16 cellular contexts compared by ENCODE assay signal in the genomic region with DNA sequence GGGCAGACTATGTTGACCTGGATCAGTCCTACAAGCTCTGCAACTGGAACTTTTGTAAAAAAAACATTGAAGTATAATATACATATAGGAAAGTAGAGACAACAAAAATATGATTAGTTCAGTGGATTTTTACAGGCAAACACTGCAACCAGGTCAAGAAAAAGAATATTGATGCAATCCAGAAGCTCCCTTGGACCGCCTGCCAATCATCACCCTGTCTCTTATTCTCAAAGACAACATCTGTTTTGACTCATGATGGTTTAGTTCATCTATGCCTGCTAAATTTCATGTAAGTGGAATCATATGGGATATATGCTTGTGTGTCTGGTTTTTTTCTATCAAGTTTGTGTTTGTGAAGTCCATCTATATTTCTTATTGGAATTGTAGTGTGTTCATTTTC. TPM values are rescaled to one million over a fixed set of nuclear protein-coding genes. Genes with fewer than 3 reads are reported as not detected.
DNase-seq lines count a peak whose midpoint lies in the region; ATAC-seq and TF ChIP-seq lines count a peak whose summit lies in the region.
"Had no signal": no experiment of that assay in that cellular context is flagged by ENCODE, and none has a peak within 500 bp of the region (broad histone marks: within the 10 kb centered on the region; RNA-seq: fewer than 3 reads in every experiment).

No MANE protein-coding gene starts in this region.

- no peaks in the 10 kb centered on the region for H3K4me1 ChIP-seq in breast epithelium
- H3K4me1 ChIP-seq in upper lobe of left lung: peaks cover 0 to 13% (median 2%) of the 10 kb centered on the region in 4 donors

- H3K36me3 ChIP-seq in breast epithelium (no peaks in the 10 kb centered on the region), upper lobe of left lung (no peaks in the 10 kb centered on the region)

- peaks cover 6% of the 10 kb centered on the region for H3K9me3 Mint-ChIP-seq in MCF 10A (ENCODE audit: unreplicated experiment)
- peaks cover 4% of the 10 kb centered on the region for H3K9me3 Mint-ChIP-seq in activated T-helper 2 cell treated with anti-CD3 and anti-CD28 coated beads, Interferon-gamma antibody, Interleukin-2, Interleukin-4, amounts not matched to agents 10 μg/mL and 5 μg/mL and 100 μg/mL, durations not matched to agents 14 hours and 24 hours and 36 hours
- H3K9me3 Mint-ChIP-seq: activated naive CD4-positive, alpha-beta T cell treated with anti-CD3 and anti-CD28 coated beads, Interleukin-2, amount 50 U/mL, for 72 hours; stimulated activated naive CD8-positive, alpha-beta T cell treated with anti-CD3 and anti-CD28 coated beads, Interleukin-15, amount 100 ng/mL, for 72 hours had no signal

- TF ChIP-seq CTCF in MCF 10A (IDR thresholded peaks at IDR 0.05; ENCODE audit: unreplicated experiment): no peak
- TF ChIP-seq CTCF in breast epithelium (IDR thresholded peaks at IDR 0.05): no peak
- no peak for TF ChIP-seq CTCF in upper lobe of left lung (IDR thresholded peaks at IDR 0.05)

- no TSS peak for BruUV-seq in MCF 10A (replicated peaks; lab: Mats Ljungman, UMichigan)

- H3K27ac ChIP-seq in breast epithelium: peak overlapping the region in 1 of 2 donors; percentile 33
- peak overlapping the region; percentile 54 to 73 (median 60) for H3K27ac ChIP-seq in upper lobe of left lung

- peak overlapping the region; percentile 91 for H3K27ac Mint-ChIP-seq in MCF 10A (ENCODE audit: low read depth, unreplicated experiment)
- H3K27ac Mint-ChIP-seq in activated T-helper 2 cell treated with anti-CD3 and anti-CD28 coated beads, Interferon-gamma antibody, Interleukin-2, Interleukin-4, amounts not matched to agents 10 μg/mL and 5 μg/mL and 100 μg/mL, durations not matched to agents 14 hours and 24 hours and 36 hours: peak overlapping the region; percentile 93

- intact Hi-C loops in MCF 10A (cut with micrococcal nuclease) (no loop called here), breast epithelium (cut with DNase I; ENCODE audit: low total_unique reads) (no loop called here)
- intact Hi-C loops in activated T-helper 2 cell treated with anti-CD3 and anti-CD28 coated beads, Interferon-gamma antibody, Interleukin-2, Interleukin-4, amounts not matched to agents 10 μg/mL and 5 μg/mL and 100 μg/mL, durations not matched to agents 14 hours and 24 hours and 36 hours (cut with micrococcal nuclease): loop anchor here (2.0 kb wide), 1 partner anchor 33 kb away; no protein-coding TSS in a partner anchor

- no peaks in the 10 kb centered on the region for H3K36me3 Mint-ChIP-seq in MCF 10A (ENCODE audit: insufficient read depth, unreplicated experiment)
- H3K36me3 Mint-ChIP-seq in activated T-helper 2 cell treated with anti-CD3 and anti-CD28 coated beads, Interferon-gamma antibody, Interleukin-2, Interleukin-4, amounts not matched to agents 10 μg/mL and 5 μg/mL and 100 μg/mL, durations not matched to agents 14 hours and 24 hours and 36 hours (ENCODE audit: low read depth): peaks cover 7% of the 10 kb centered on the region
- H3K36me3 Mint-ChIP-seq: naive thymus-derived CD8-positive, alpha-beta T cell had no signal

- no peaks in the 10 kb centered on the region for H3K27me3 ChIP-seq in breast epithelium
- no peaks in the 10 kb centered on the region for H3K27me3 ChIP-seq in upper lobe of left lung

- POLR2A ChIA-PET in MCF 10A (lab: Yijun Ruan, JAX): interaction anchor here (0.6 to 3.8 kb wide), 14 partner anchors 9 to 363 kb away, joined by 3 to 30 read pairs (median 4); a partner anchor contains a TSS

- no peak for TF ChIP-seq EP300 in upper lobe of left lung (IDR thresholded peaks at IDR 0.05)

- DNase-seq in MCF 10A (ENCODE audit: unreplicated experiment) (no peak), breast epithelium (ENCODE audit: low spot score in 2 of 2) (no peak), fibroblast of the conjunctiva (ENCODE audit: low read depth) (peak; percentile 64), upper lobe of left lung (no peak), NCI-H128 (lab: John Stamatoyannopoulos, UW; ENCODE audit: unreplicated experiment) (no peak), NOMO-1 treated with dmso at 0.1 percent for 144 hours (lab: John Stamatoyannopoulos, UW; ENCODE audit: unreplicated experiment) (no peak), GM19240 (ENCODE audit: insufficient read length, low spot score) (no peak)
- DNase-seq in activated T-helper 2 cell treated with anti-CD3 and anti-CD28 coated beads, Interferon-gamma antibody, Interleukin-2, Interleukin-4, amounts not matched to agents 10 μg/mL and 5 μg/mL and 100 μg/mL, durations not matched to agents 14 hours and 24 hours and 36 hours (ENCODE audit: low spot score): no peak
- DNase-seq: DMS 273 treated with DMSO at 0.1 percent for 48 hours; left cardiac atrium; naive thymus-derived CD8-positive, alpha-beta T cell; NCI-H187 treated with DMSO at 0.1 percent for 48 hours; NCI-H524 treated with DMSO at 0.1 percent for 48 hours; T-helper 9 cell had no signal

- no peaks in the 10 kb centered on the region for H3K27me3 Mint-ChIP-seq in MCF 10A (ENCODE audit: insufficient read depth, unreplicated experiment)
- H3K27me3 Mint-ChIP-seq in activated T-helper 2 cell treated with anti-CD3 and anti-CD28 coated beads, Interferon-gamma antibody, Interleukin-2, Interleukin-4, amounts not matched to agents 10 μg/mL and 5 μg/mL and 100 μg/mL, durations not matched to agents 14 hours and 24 hours and 36 hours (ENCODE audit: low read depth): peaks cover 10% of the 10 kb centered on the region

- no peaks in the 10 kb centered on the region for H3K9me3 ChIP-seq in breast epithelium
- no peaks in the 10 kb centered on the region for H3K9me3 ChIP-seq in upper lobe of left lung

- TF ChIP-seq POLR2A in breast epithelium (IDR thresholded peaks at IDR 0.05): no peak
- no peak for TF ChIP-seq POLR2A in upper lobe of left lung (IDR thresholded peaks at IDR 0.05)

- H3K4me1 Mint-ChIP-seq in MCF 10A (ENCODE audit: insufficient read depth, unreplicated experiment): peaks cover 48% of the 10 kb centered on the region
- peaks cover 48% of the 10 kb centered on the region for H3K4me1 Mint-ChIP-seq in activated T-helper 2 cell treated with anti-CD3 and anti-CD28 coated beads, Interferon-gamma antibody, Interleukin-2, Interleukin-4, amounts not matched to agents 10 μg/mL and 5 μg/mL and 100 μg/mL, durations not matched to agents 14 hours and 24 hours and 36 hours (ENCODE audit: low read depth)

- no peak overlapping the region for H3K4me3 ChIP-seq in breast epithelium
- no peak overlapping the region for H3K4me3 ChIP-seq in upper lobe of left lung

- no peak overlapping the region for H3K4me3 Mint-ChIP-seq in MCF 10A (ENCODE audit: unreplicated experiment)
- H3K4me3 Mint-ChIP-seq in activated T-helper 2 cell treated with anti-CD3 and anti-CD28 coated beads, Interferon-gamma antibody, Interleukin-2, Interleukin-4, amounts not matched to agents 10 μg/mL and 5 μg/mL and 100 μg/mL, durations not matched to agents 14 hours and 24 hours and 36 hours (ENCODE audit: low read depth): no peak overlapping the region
- H3K4me3 Mint-ChIP-seq: naive thymus-derived CD8-positive, alpha-beta T cell had no signal

- WGBS in upper lobe of left lung, 2 donors: 96 to 100% methylated on average over 1 of the region's 1 CpG

- no peak for ATAC-seq in upper lobe of left lung (ENCODE audit: low FRiP score in 2 of 2)

- CTCF ChIA-PET in MCF 10A (lab: Yijun Ruan, JAX): interaction anchor here (0.5 to 6.1 kb wide), 2 partner anchors 34 to 165 kb away, joined by 3 to 31 read pairs; no protein-coding TSS in a partner anchor

RNA-seq across cellular contexts. Expression of a gene that starts 7.7 kb away (rescaled TPM):
- total RNA-seq in MCF 10A (2022) (48.9 and 49.1 TPM in 2 replicates), breast epithelium (10 to 100 TPM; 43.8 to 64.6 (median 50.4) TPM), upper lobe of left lung (10 to 100 TPM; 16.4 to 43.6 (median 38.8) TPM)
- total RNA-seq in activated T-helper 2 cell treated with anti-CD3 and anti-CD28 coated beads, Interferon-gamma antibody, Interleukin-2, Interleukin-4, amounts not matched to agents 10 μg/mL and 5 μg/mL and 100 μg/mL, durations not matched to agents 14 hours and 24 hours and 36 hours: 49.9 and 55.1 TPM in 2 replicates
